ENCODE assay signal across 19 cellular contexts in genomic region chr10:102400598-102401321, GRCh38. TPM values are rescaled to one million over a fixed set of nuclear protein-coding genes. Genes with fewer than 3 reads are reported as not detected.
DNase-seq lines count a peak whose midpoint lies in the region; ATAC-seq, FAIRE-seq and TF ChIP-seq lines count a peak whose summit lies in the region.
"Had no signal": no experiment of that assay in that cellular context is flagged by ENCODE, and none has a peak within 500 bp of the region (broad histone marks: within the 10 kb centered on the region; RNA-seq: fewer than 3 reads in every experiment).

No MANE protein-coding gene starts in this region.

- H3K4me3 ChIP-seq in H7 (ENCODE audit: insufficient read depth, low read depth, low read length) (no peak overlapping the region), sigmoid colon (no peak overlapping the region), small intestine (ENCODE audit: low read depth in 1 of 2, low read length in 2 of 2) (no peak overlapping the region)
- H3K4me3 ChIP-seq: MG63, smooth muscle cell had no signal

- TF ChIP-seq CTCF in sigmoid colon (IDR thresholded peaks at IDR 0.05) = no peak

- intact Hi-C loops in sigmoid colon (cut with DNase I) = no loop called here

- ATAC-seq in activated T-cell treated with anti-CD3 and anti-CD28 coated beads, Interleukin-2, amount 50 U/mL, for 4 hours = no peak
- ATAC-seq in activated naive CD8-positive, alpha-beta T cell treated with anti-CD3 and anti-CD28 coated beads, Interleukin-2, amount 50 U/mL, for 24 hours = no peak

- H3K4me1 Mint-ChIP-seq in activated T-cell treated with anti-CD3 and anti-CD28 coated beads, Interleukin-2, amount 50 U/mL, for 4 hours (ENCODE audit: low read depth) = peaks cover 35% of the 10 kb centered on the region
- H3K4me1 Mint-ChIP-seq in activated naive CD8-positive, alpha-beta T cell treated with anti-CD3 and anti-CD28 coated beads, Interleukin-2, amount 50 U/mL, for 24 hours = peaks cover 41% of the 10 kb centered on the region

- no peaks in the 10 kb centered on the region; the same call in 1 of the 2 replicates for H3K27me3 ChIP-seq in H7 (ENCODE audit: control insufficient read depth, insufficient read depth, low read length)
- H3K27me3 ChIP-seq in sigmoid colon = no peaks in the 10 kb centered on the region
- H3K27me3 ChIP-seq in small intestine (ENCODE audit: control insufficient read depth in 2 of 2, insufficient read depth in 2 of 2, low read length in 2 of 2) = no peaks in the 10 kb centered on the region
- H3K27me3 ChIP-seq: MG63, upper lobe of left lung had no signal

- H3K36me3 ChIP-seq in H7 (replicated peaks; ENCODE audit: control insufficient read depth, insufficient read depth, low read length) (peaks cover 1% of the 10 kb centered on the region), sigmoid colon (peaks cover 34 to 64% (median 45%) of the 10 kb centered on the region in 4 donors), small intestine (ENCODE audit: control insufficient read depth in 2 of 2, insufficient read depth in 2 of 2, low read length in 2 of 2) (peaks cover 2 to 7% of the 10 kb centered on the region in 2 donors)

- H3K27ac ChIP-seq in sigmoid colon = peak overlapping the region; percentile 95 to 99 (median 98)
- H3K27ac ChIP-seq in small intestine (ENCODE audit: low read depth in 1 of 2, low read length in 1 of 2) = no peak overlapping the region

- no peak for TF ChIP-seq EP300 in sigmoid colon (IDR thresholded peaks at IDR 0.05)

- no peaks in the 10 kb centered on the region for H3K9me3 Mint-ChIP-seq in activated T-cell treated with anti-CD3 and anti-CD28 coated beads, Interleukin-2, amount 50 U/mL, for 4 hours
- H3K9me3 Mint-ChIP-seq in activated naive CD8-positive, alpha-beta T cell treated with anti-CD3 and anti-CD28 coated beads, Interleukin-2, amount 50 U/mL, for 24 hours = no peaks in the 10 kb centered on the region

- 93 to 95% methylated on average over 22 of the region's 22 CpGs for WGBS in sigmoid colon, 2 donors
- WGBS in small intestine, 3 donors = 90 to 93% (median 93%) methylated on average over 22 of the region's 22 CpGs

- no peaks in the 10 kb centered on the region for H3K9me3 ChIP-seq in sigmoid colon
- H3K9me3 ChIP-seq in small intestine (ENCODE audit: control insufficient read depth, low read depth) = no peaks in the 10 kb centered on the region
- H3K9me3 ChIP-seq: MG63, upper lobe of left lung had no signal

- no peak for TF ChIP-seq POLR2A in sigmoid colon (IDR thresholded peaks at IDR 0.05)

- no peak overlapping the region for H3K4me3 Mint-ChIP-seq in activated T-cell treated with anti-CD3 and anti-CD28 coated beads, Interleukin-2, amount 50 U/mL, for 4 hours
- H3K4me3 Mint-ChIP-seq in activated naive CD8-positive, alpha-beta T cell treated with anti-CD3 and anti-CD28 coated beads, Interleukin-2, amount 50 U/mL, for 24 hours = no peak overlapping the region

- H3K4me1 ChIP-seq in sigmoid colon (peaks cover 0 to 98% (median 92%) of the 10 kb centered on the region in 4 donors), small intestine (ENCODE audit: control insufficient read depth in 2 of 2, insufficient read depth in 1 of 2, low read depth in 1 of 2, low read length in 1 of 2) (peaks cover 2 to 4% of the 10 kb centered on the region in 2 donors)

- H3K27me3 Mint-ChIP-seq in activated T-cell treated with anti-CD3 and anti-CD28 coated beads, Interleukin-2, amount 50 U/mL, for 4 hours (ENCODE audit: low read depth) = no peaks in the 10 kb centered on the region
- no peaks in the 10 kb centered on the region for H3K27me3 Mint-ChIP-seq in activated naive CD8-positive, alpha-beta T cell treated with anti-CD3 and anti-CD28 coated beads, Interleukin-2, amount 50 U/mL, for 24 hours

- peak overlapping the region; percentile 31 for H3K27ac Mint-ChIP-seq in activated naive CD8-positive, alpha-beta T cell treated with anti-CD3 and anti-CD28 coated beads, Interleukin-2, amount 50 U/mL, for 24 hours

- H3K36me3 Mint-ChIP-seq in activated T-cell treated with anti-CD3 and anti-CD28 coated beads, Interleukin-2, amount 50 U/mL, for 4 hours (ENCODE audit: insufficient read depth) = peaks cover 31% of the 10 kb centered on the region
- H3K36me3 Mint-ChIP-seq in activated naive CD8-positive, alpha-beta T cell treated with anti-CD3 and anti-CD28 coated beads, Interleukin-2, amount 50 U/mL, for 24 hours (ENCODE audit: low read depth) = peaks cover 50% of the 10 kb centered on the region

- DNase-seq in activated T-cell treated with anti-CD3 and anti-CD28 coated beads, Interleukin-2, amount 50 U/mL, for 1 hour = peak; percentile 33
- no peak for DNase-seq in activated T-cell treated with anti-CD3 and anti-CD28 coated beads, Interleukin-2, amount 50 U/mL, for 4 hours
- peak; percentile 36 for DNase-seq in H7
- no peak for DNase-seq in activated naive CD8-positive, alpha-beta T cell treated with anti-CD3 and anti-CD28 coated beads, Interleukin-2, amount 50 U/mL, for 24 hours
- peak; percentile 64 for DNase-seq in sigmoid colon
- DNase-seq in small intestine = no peak
- no peak for DNase-seq in HuH-7.5 (ENCODE audit: low spot score)
- no peak for DNase-seq in globus pallidus (ENCODE audit: low spot score)
- DNase-seq: ACHN; activated naive CD4-positive, alpha-beta T cell; EL; MG63; NCI-H2227 treated with DMSO at 0.1 percent for 48 hours; SW 1271 had no signal

- FAIRE-seq in small intestine (lab: Jason Lieb, UNC) = no peak

RNA-seq across cellular contexts. Expression of gene NFKB2, which starts 5.3 kb away (rescaled TPM):
- total RNA-seq in activated T-cell treated with anti-CD3 and anti-CD28 coated beads, Interleukin-2, amount 50 U/mL, for 4 hours = 100 to 1,000 TPM; 300 to 365 (median 302) TPM
- total RNA-seq in H7 (2014; rRNA removed; shearing (Covaris generic)) = 25.3 and 25.6 TPM in 2 replicates
- 10 to 100 TPM; 29.6 to 41.1 (median 36.0) TPM for total RNA-seq in sigmoid colon
- 10 to 100 TPM in 2 of 3 donors, 1 to 10 TPM in 1; 5.4 to 41.5 (median 11.1) TPM for polyA plus RNA-seq in sigmoid colon
- 10 to 100 TPM; 13.5 to 16.5 (median 14.6) TPM for polyA plus RNA-seq in small intestine

RNA-seq across cellular contexts. Expression of gene PSD, which starts 17.8 kb away (rescaled TPM):
- total RNA-seq in activated T-cell treated with anti-CD3 and anti-CD28 coated beads, Interleukin-2, amount 50 U/mL, for 4 hours = 1 to 10 TPM; 2.3 to 4.6 (median 3.7) TPM
- total RNA-seq in H7 (2014; rRNA removed; shearing (Covaris generic)) = 5.2 and 6.1 TPM in 2 replicates
- 100 to 1,000 TPM; 343 to 449 (median 417) TPM for total RNA-seq in sigmoid colon
- 10 to 100 TPM in 1 of 3 donors, 1 to 10 TPM in 1, under 1 TPM in 1; 0.69 to 23.3 (median 6.0) TPM for polyA plus RNA-seq in sigmoid colon
- 1 to 10 TPM; 1.1 to 4.4 (median 1.4) TPM for polyA plus RNA-seq in small intestine

RNA-seq across cellular contexts. Expression of gene FBXL15, which starts 19.9 kb away (rescaled TPM):
- total RNA-seq in activated T-cell treated with anti-CD3 and anti-CD28 coated beads, Interleukin-2, amount 50 U/mL, for 4 hours = 10 to 100 TPM; 16.5 to 17.7 (median 16.6) TPM
- 23.0 and 29.8 TPM in 2 replicates for total RNA-seq in H7 (2014; rRNA removed; shearing (Covaris generic))
- 10 to 100 TPM; 19.7 to 51.3 (median 34.2) TPM for total RNA-seq in sigmoid colon
- 10 to 100 TPM; 19.0 to 36.7 (median 21.0) TPM for polyA plus RNA-seq in sigmoid colon
- polyA plus RNA-seq in small intestine = 10 to 100 TPM; 34.1 to 47.0 (median 35.1) TPM

RNA-seq across cellular contexts. Expression of gene CUEDC2, which starts 31.6 kb away (rescaled TPM):
- 10 to 100 TPM; 44.3 to 50.6 (median 45.3) TPM for total RNA-seq in activated T-cell treated with anti-CD3 and anti-CD28 coated beads, Interleukin-2, amount 50 U/mL, for 4 hours
- total RNA-seq in H7 (2014; rRNA removed; shearing (Covaris generic)) = 51.3 and 64.7 TPM in 2 replicates
- 10 to 100 TPM; 65.2 to 93.5 (median 82.4) TPM for total RNA-seq in sigmoid colon
- polyA plus RNA-seq in sigmoid colon (10 to 100 TPM; 30.0 to 47.7 (median 33.3) TPM), small intestine (10 to 100 TPM; 23.3 to 43.8 (median 25.7) TPM)

RNA-seq across cellular contexts. Expression of gene C10orf95, which starts 50.6 kb away (rescaled TPM):
- total RNA-seq in activated T-cell treated with anti-CD3 and anti-CD28 coated beads, Interleukin-2, amount 50 U/mL, for 4 hours = under 1 TPM; 0.27 to 0.96 (median 0.45) TPM
- total RNA-seq in H7 (2014; rRNA removed; shearing (Covaris generic)) = 0.30 and 0.45 TPM in 2 replicates
- under 1 TPM in 1 of 4 donors, not detected in 3; 0.36 TPM for total RNA-seq in sigmoid colon
- 1 to 10 TPM in 2 of 3 donors, under 1 TPM in 1; 0.92 to 2.4 (median 1.1) TPM for polyA plus RNA-seq in sigmoid colon
- under 1 TPM in 1 of 3 donors, not detected in 2; 0.61 TPM for polyA plus RNA-seq in small intestine
- total RNA-seq: dermis microvascular lymphatic vessel endothelial cell, posterior vena cava, RPMI7951, smooth muscle cell had no signal

Comparison
In these comparisons a context has a peak if more than half of its experiments do, and no peak if none do; other contexts are left out.
1. DNase-seq: peak in activated T-cell treated with anti-CD3 and anti-CD28 coated beads, Interleukin-2, amount 50 U/mL, for 1 hour (single experiment), H7 (single experiment) and sigmoid colon (single experiment); none in activated T-cell treated with anti-CD3 and anti-CD28 coated beads, Interleukin-2, amount 50 U/mL, for 4 hours (single experiment), activated naive CD8-positive, alpha-beta T cell treated with anti-CD3 and anti-CD28 coated beads, Interleukin-2, amount 50 U/mL, for 24 hours (single experiment), small intestine (single experiment), HuH-7.5 (single experiment) and globus pallidus (single experiment).
2. H3K27ac ChIP-seq: peak in sigmoid colon (4 of 4); none in small intestine (0 of 2).
3. RNA of gene NFKB2, which starts 5.3 kb away (total RNA-seq): 300 to 365 TPM in activated T-cell treated with anti-CD3 and anti-CD28 coated beads, Interleukin-2, amount 50 U/mL, for 4 hours; 29.6 to 41.1 TPM in sigmoid colon and 25.3 to 25.6 TPM in H7; every median in the first group is over 4 times any median in the second.
4. RNA of gene PSD, which starts 17.8 kb away (total RNA-seq): 343 to 449 TPM in sigmoid colon; 5.2 to 6.1 TPM in H7 and 2.3 to 4.6 TPM in activated T-cell treated with anti-CD3 and anti-CD28 coated beads, Interleukin-2, amount 50 U/mL, for 4 hours; every median in the first group is over 10 times any median in the second.